Comparison of ENCODE assay signal across 16 cellular contexts in the genomic region with DNA sequence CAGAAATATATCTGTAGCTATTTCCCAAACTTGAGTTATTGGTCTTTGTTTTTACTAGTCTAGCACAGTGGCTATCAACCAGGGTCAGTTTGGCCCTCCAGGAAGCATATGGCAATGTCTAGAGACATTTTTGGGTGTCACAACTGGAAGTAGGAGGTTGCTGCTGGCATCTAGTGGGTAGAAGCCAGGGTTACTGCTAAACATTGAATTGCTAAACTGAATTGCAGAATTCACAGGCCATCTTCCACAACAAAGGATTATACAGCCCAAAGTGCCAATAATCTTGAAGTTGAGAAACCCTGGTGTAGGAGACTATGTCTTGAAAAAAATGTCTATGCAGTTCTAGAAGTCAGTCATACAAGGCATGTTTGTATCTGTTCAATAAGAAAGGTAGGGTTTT.
"Had no signal": no experiment of that assay in that cellular context is flagged by ENCODE, and none has a peak within 500 bp of the region (broad histone marks: within the 10 kb centered on the region; RNA-seq: fewer than 3 reads in every experiment).

No MANE protein-coding gene starts in this region.

- H3K4me1 Mint-ChIP-seq: nephron progenitor cell had no signal

- H3K36me3 ChIP-seq: ascending aorta, uterus had no signal

- FAIRE-seq: bronchial epithelial cell had no signal

- H3K27me3 ChIP-seq: ascending aorta, uterus had no signal

- H3K27me3 Mint-ChIP-seq: activated CD4-positive, alpha-beta memory T cell treated with anti-CD3 and anti-CD28 coated beads, Interleukin-2, amount 10 ng/mL, durations not matched to agents 7 days and 5 days had no signal

- H3K27ac Mint-ChIP-seq: activated CD4-positive, alpha-beta memory T cell treated with anti-CD3 and anti-CD28 coated beads, Interleukin-2, amount 10 ng/mL, durations not matched to agents 7 days and 5 days; nephron progenitor cell had no signal

- H3K9me3 ChIP-seq: ascending aorta, psoas muscle, uterus had no signal

- H3K4me3 Mint-ChIP-seq: activated CD4-positive, alpha-beta memory T cell treated with anti-CD3 and anti-CD28 coated beads, Interleukin-2, amount 10 ng/mL, durations not matched to agents 7 days and 5 days; nephron progenitor cell had no signal

- H3K4me1 ChIP-seq: uterus had no signal

- H3K4me3 ChIP-seq: ascending aorta, psoas muscle, uterus had no signal

- DNase-seq: activated CD4-positive, alpha-beta memory T cell treated with anti-CD3 and anti-CD28 coated beads, Interleukin-2, amount 10 ng/mL, durations not matched to agents 7 days and 5 days; activated CD4-positive, alpha-beta T cell treated with anti-CD3 and anti-CD28 coated beads for 1 hour; activated T-cell treated with anti-CD3 and anti-CD28 coated beads, Interleukin-2, amount 50 U/mL, for 48 hours; cortex of kidney; effector CD8-positive, alpha-beta T cell; glutamatergic neuron; left cardiac atrium; nephron progenitor cell; psoas muscle; stimulated activated CD4-positive, alpha-beta T cell treated with anti-CD3 and anti-CD28 coated beads, Interleukin-4, amount 100 ng/mL, for 24 hours; T-helper 9 cell; uterus had no signal

- ATAC-seq: psoas muscle, sciatic nerve had no signal

- H3K27ac ChIP-seq: ascending aorta, epithelial cell of prostate, psoas muscle, uterus had no signal

- H3K9me3 Mint-ChIP-seq: activated CD4-positive, alpha-beta memory T cell treated with anti-CD3 and anti-CD28 coated beads, Interleukin-2, amount 10 ng/mL, durations not matched to agents 7 days and 5 days; nephron progenitor cell had no signal
